ENCODE assay signal across 8 cellular contexts in genomic region chr5:74865799-74866652, GRCh38. TPM values are rescaled to one million over a fixed set of nuclear protein-coding genes. Genes with fewer than 3 reads are reported as not detected.
A peak's percentile ranks its signal among the peaks of the same experiment; 100 is the strongest.
DNase-seq lines count a peak whose midpoint lies in the region; ATAC-seq and TF ChIP-seq lines count a peak whose summit lies in the region.

A gene with protein sequence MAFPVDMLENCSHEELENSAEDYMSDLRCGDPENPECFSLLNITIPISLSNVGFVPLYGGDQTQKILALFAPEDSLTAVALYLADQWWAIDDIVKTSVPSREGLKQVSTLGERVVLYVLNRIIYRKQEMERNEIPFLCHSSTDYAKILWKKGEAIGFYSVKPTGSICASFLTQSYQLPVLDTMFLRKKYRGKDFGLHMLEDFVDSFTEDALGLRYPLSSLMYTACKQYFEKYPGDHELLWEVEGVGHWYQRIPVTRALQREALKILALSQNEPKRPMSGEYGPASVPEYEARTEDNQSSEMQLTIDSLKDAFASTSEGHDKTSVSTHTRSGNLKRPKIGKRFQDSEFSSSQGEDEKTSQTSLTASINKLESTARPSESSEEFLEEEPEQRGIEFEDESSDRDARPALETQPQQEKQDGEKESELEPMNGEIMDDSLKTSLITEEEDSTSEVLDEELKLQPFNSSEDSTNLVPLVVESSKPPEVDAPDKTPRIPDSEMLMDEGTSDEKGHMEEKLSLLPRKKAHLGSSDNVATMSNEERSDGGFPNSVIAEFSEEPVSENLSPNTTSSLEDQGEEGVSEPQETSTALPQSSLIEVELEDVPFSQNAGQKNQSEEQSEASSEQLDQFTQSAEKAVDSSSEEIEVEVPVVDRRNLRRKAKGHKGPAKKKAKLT (minus strand): TSS chr5:74866387. CDS start chr5:74841676, 24,711 bp downstream.

- ATAC-seq in GM19372 (IDR thresholded peaks at IDR 0.05; ENCODE audit: low read depth, unreplicated experiment): peak; percentile 60
- peak; percentile 71 for ATAC-seq in memory B cell (ENCODE audit: low read depth)

- no peak for TF ChIP-seq CTCF in AG10803 (conservative IDR thresholded peaks at IDR 0.05; ENCODE audit: low read length)

- peak within 1 kb of the TSS; percentile 90 for H3K27ac Mint-ChIP-seq in memory B cell

- peak; percentile 11 for DNase-seq in AG10803 (ENCODE audit: low read depth)
- DNase-seq in M059J (ENCODE audit: low read depth): peak; percentile 64
- peak; percentile 44 for DNase-seq in activated CD4-positive, alpha-beta T cell treated with anti-CD3 and anti-CD28 coated beads, Interleukin-2, amount 50 U/mL, for 1 hour
- DNase-seq in ecto neural progenitor cell (ENCODE audit: low spot score): peak; percentile 79
- peak; percentile 33 to 38 for DNase-seq in memory B cell (ENCODE audit: low spot score in 2 of 2)
- peak; percentile 28 to 36 for DNase-seq in stimulated activated CD8-positive, alpha-beta memory T cell treated with anti-CD3 and anti-CD28 coated beads, Interleukin-15, amount 100 ng/mL, for 48 hours (ENCODE audit: low read depth in 2 of 2)
- DNase-seq in MV-4-11 (lab: John Stamatoyannopoulos, UW): no peak

- peaks cover 16% of the 10 kb centered on the region for H3K4me1 Mint-ChIP-seq in memory B cell

- no peaks in the 10 kb centered on the region for H3K9me3 Mint-ChIP-seq in memory B cell

- no peaks in the 10 kb centered on the region for H3K36me3 Mint-ChIP-seq in memory B cell

- peak within 1 kb of the TSS; percentile 47 for H3K4me3 ChIP-seq in AG10803 (ENCODE audit: low read length)

- H3K27me3 Mint-ChIP-seq in memory B cell: peaks cover 10% of the 10 kb centered on the region

- H3K4me3 Mint-ChIP-seq in memory B cell: peak within 1 kb of the TSS; percentile 89

RNA-seq across cellular contexts. Expression of the gene that starts here (rescaled TPM):
- total RNA-seq in M059J (2014; rRNA removed; shearing (Covaris generic)): 5.3 and 10.7 TPM in 2 replicates
